ENCODE assay signal across 9 cellular contexts in the genomic region with DNA sequence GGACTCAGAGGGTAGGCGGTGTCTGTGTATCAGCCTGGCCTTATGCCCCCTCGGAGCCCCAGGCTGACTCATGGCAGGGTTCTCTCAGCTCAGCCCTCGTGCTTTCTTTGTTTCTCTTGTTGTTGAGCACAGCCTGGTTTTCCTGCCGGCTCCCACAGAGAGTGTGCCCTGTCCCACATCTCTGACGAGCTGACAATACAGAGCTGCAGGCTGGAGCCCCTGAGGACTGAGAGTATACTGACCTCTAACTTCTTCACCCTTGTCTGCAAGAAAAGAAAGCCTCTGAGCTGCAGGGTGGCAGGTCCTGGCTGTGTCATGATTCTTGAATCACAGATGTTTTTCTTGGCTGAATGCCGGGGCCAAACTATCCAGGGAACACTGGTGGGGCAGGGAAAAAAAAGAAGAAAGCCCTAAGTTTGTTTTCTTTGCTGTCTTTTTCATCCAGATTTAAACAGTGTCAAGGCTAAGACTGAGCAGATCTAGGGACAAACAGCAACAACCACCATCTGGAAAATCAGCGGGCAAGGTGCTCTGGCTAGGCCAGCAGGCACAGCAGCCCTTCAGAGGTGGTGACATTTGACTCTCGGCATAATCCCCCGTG.
A peak's percentile ranks its signal among the peaks of the same experiment; 100 is the strongest.
DNase-seq lines count a peak whose midpoint lies in the region; ATAC-seq and TF ChIP-seq lines count a peak whose summit lies in the region.
"Had no signal": no experiment of that assay in that cellular context is flagged by ENCODE, and none has a peak within 500 bp of the region (broad histone marks: within the 10 kb centered on the region; RNA-seq: fewer than 3 reads in every experiment).

No MANE protein-coding gene starts in this region.

- no peak for ATAC-seq in GM18870 (IDR thresholded peaks at IDR 0.05; ENCODE audit: unreplicated experiment)

- no peaks in the 10 kb centered on the region for H3K36me3 ChIP-seq in suprapubic skin

- WGBS in suprapubic skin: 13% methylated on average over 9 of the region's 9 CpGs

- peaks cover 17% of the 10 kb centered on the region for H3K4me1 ChIP-seq in suprapubic skin

- TF ChIP-seq POLR2A in suprapubic skin (IDR thresholded peaks at IDR 0.05): no peak

- TF ChIP-seq CTCF in suprapubic skin (IDR thresholded peaks at IDR 0.05): no peak

- H3K4me3 ChIP-seq in suprapubic skin: no peak overlapping the region

- peak overlapping the region; percentile 56 for H3K27ac ChIP-seq in suprapubic skin
- H3K27ac ChIP-seq: HL-60 had no signal

- TF ChIP-seq EP300 in suprapubic skin (IDR thresholded peaks at IDR 0.05): no peak

- no peaks in the 10 kb centered on the region for H3K9me3 ChIP-seq in suprapubic skin

- no peaks in the 10 kb centered on the region for H3K27me3 ChIP-seq in suprapubic skin

- peak; percentile 74 for DNase-seq in HT1080 (ENCODE audit: low read depth)
- DNase-seq in brain pericyte (ENCODE audit: low read depth, low spot score): peak; percentile 91
- peak; percentile 66 for DNase-seq in iPS-NIHi7 (ENCODE audit: extremely low spot score)
- no peak for DNase-seq in suprapubic skin (ENCODE audit: low spot score in 2 of 2)
- DNase-seq in stimulated activated CD4-positive, alpha-beta T cell treated with anti-CD3 and anti-CD28 coated beads, Interleukin-1b, Interleukin-23, amount 100 ng/mL, for 48 hours: no peak
- no peak for DNase-seq in NCI-H187 treated with DMSO at 0.1 percent for 48 hours (lab: John Stamatoyannopoulos, UW)
- no peak for DNase-seq in NCI-H1048 (lab: John Stamatoyannopoulos, UW)

Comparison
In these comparisons a context has a peak if more than half of its experiments do, and no peak if none do; other contexts are left out.
1. DNase-seq: peak in HT1080 (single experiment), brain pericyte (single experiment) and iPS-NIHi7 (single experiment); none in suprapubic skin (0 of 2), stimulated activated CD4-positive, alpha-beta T cell treated with anti-CD3 and anti-CD28 coated beads, Interleukin-1b, Interleukin-23, amount 100 ng/mL, for 48 hours (single experiment), NCI-H187 treated with DMSO at 0.1 percent for 48 hours (single experiment) and NCI-H1048 (single experiment).